In the genomic region with DNA sequence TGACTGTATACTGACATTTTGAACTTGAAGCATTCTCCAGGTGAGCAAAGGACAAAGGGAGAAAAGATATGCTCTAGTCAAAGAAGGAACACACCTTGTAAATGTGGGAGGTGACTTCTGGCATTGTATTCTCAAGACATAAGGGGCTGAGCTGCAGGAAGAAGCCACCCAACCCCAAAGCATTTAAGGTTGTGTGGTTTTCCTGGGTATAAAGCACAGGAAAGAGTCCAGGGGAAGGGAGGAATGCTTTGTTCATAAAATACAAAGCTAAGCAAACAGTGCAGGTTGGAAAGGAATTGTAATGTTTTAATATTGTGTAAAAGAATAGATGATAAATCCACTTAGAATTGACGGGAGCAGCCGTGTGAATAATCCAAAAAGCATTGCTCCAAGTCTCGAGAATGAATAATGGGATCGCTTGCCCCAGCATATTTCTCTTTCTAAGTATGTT, we compare ENCODE assay signal across 23 cellular contexts.
DNase-seq lines count a peak whose midpoint lies in the region; ATAC-seq and TF ChIP-seq lines count a peak whose summit lies in the region.
"Had no signal": no experiment of that assay in that cellular context is flagged by ENCODE, and none has a peak within 500 bp of the region (broad histone marks: within the 10 kb centered on the region; RNA-seq: fewer than 3 reads in every experiment).

No MANE protein-coding gene starts in this region.

- H3K27me3 Mint-ChIP-seq in naive thymus-derived CD4-positive, alpha-beta T cell: peaks cover 0 to 10% (median 5%) of the 10 kb centered on the region in 5 donors
- no peaks in the 10 kb centered on the region for H3K27me3 Mint-ChIP-seq in endodermal cell (ENCODE audit: insufficient read depth)

- H3K27me3 ChIP-seq in DND-41 (ENCODE audit: insufficient read depth, low read length, poor library complexity): no peaks in the 10 kb centered on the region
- no peaks in the 10 kb centered on the region for H3K27me3 ChIP-seq in Loucy (ENCODE audit: insufficient read depth, low read length, poor library complexity, severe bottlenecking)
- no peaks in the 10 kb centered on the region for H3K27me3 ChIP-seq in naive thymus-derived CD4-positive, alpha-beta T cell (ENCODE audit: control insufficient read depth in 2 of 2, insufficient read depth in 2 of 2, low read length in 2 of 2)
- no peaks in the 10 kb centered on the region for H3K27me3 ChIP-seq in endodermal cell (ENCODE audit: control insufficient read depth, insufficient read depth, low read length, poor library complexity, severe bottlenecking)
- H3K27me3 ChIP-seq: body of pancreas, colonic mucosa, heart right ventricle had no signal

- H3K4me2 ChIP-seq in DND-41 (ENCODE audit: insufficient read depth, low read length): no peak overlapping the region
- H3K4me2 ChIP-seq in Loucy (ENCODE audit: low read depth, low read length, poor library complexity, severe bottlenecking): peak overlapping the region; percentile 65

- H2AFZ ChIP-seq in DND-41 (ENCODE audit: low read depth, low read length) (no peak overlapping the region), Loucy (ENCODE audit: low read length) (no peak overlapping the region)

- ATAC-seq in DND-41 (ENCODE audit: insufficient read depth, low read depth) (peak; percentile 73), HG02852 (IDR thresholded peaks at IDR 0.05; ENCODE audit: unreplicated experiment) (no peak)
- no peak for ATAC-seq in naive thymus-derived CD4-positive, alpha-beta T cell
- ATAC-seq: body of pancreas, heart right ventricle had no signal

- H4K20me1 ChIP-seq in DND-41 (ENCODE audit: insufficient read depth, low read length) (no peaks in the 10 kb centered on the region), Loucy (ENCODE audit: insufficient read depth, low read length, poor library complexity, severe bottlenecking) (no peaks in the 10 kb centered on the region)

- H3K36me3 ChIP-seq in DND-41 (ENCODE audit: insufficient read depth, low read length): no peaks in the 10 kb centered on the region
- H3K36me3 ChIP-seq in Loucy (ENCODE audit: insufficient read depth, low read length): no peaks in the 10 kb centered on the region
- no peaks in the 10 kb centered on the region for H3K36me3 ChIP-seq in naive thymus-derived CD4-positive, alpha-beta T cell (ENCODE audit: control insufficient read depth in 2 of 3, insufficient read depth in 3 of 3, low read length in 3 of 3)
- no peaks in the 10 kb centered on the region for H3K36me3 ChIP-seq in endodermal cell (ENCODE audit: control insufficient read depth, insufficient read depth, low read length)
- H3K36me3 ChIP-seq: colonic mucosa, heart right ventricle, neutrophil, stomach, WERI-Rb-1 had no signal

- no peaks in the 10 kb centered on the region for H3F3A ChIP-seq in Loucy (ENCODE audit: low read depth)

- CTCF ChIA-PET in naive thymus-derived CD4-positive, alpha-beta T cell (lab: Charles Lee): no interaction called here

- peak overlapping the region in 2 of 9 donors; percentile 2 to 48 for H3K27ac Mint-ChIP-seq in naive thymus-derived CD4-positive, alpha-beta T cell
- H3K27ac Mint-ChIP-seq in endodermal cell: no peak overlapping the region
- H3K27ac Mint-ChIP-seq: immature natural killer cell had no signal

- peaks cover 7 to 48% (median 34%) of the 10 kb centered on the region in 7 donors for H3K4me1 Mint-ChIP-seq in naive thymus-derived CD4-positive, alpha-beta T cell
- no peaks in the 10 kb centered on the region for H3K4me1 Mint-ChIP-seq in endodermal cell
- H3K4me1 Mint-ChIP-seq: immature natural killer cell had no signal

- H3K9me3 ChIP-seq in DND-41 (ENCODE audit: insufficient read depth, low read length, severe bottlenecking) (no peaks in the 10 kb centered on the region), Loucy (ENCODE audit: insufficient read depth, low read depth, low read length) (no peaks in the 10 kb centered on the region), endodermal cell (ENCODE audit: control insufficient read depth, low read length) (no peaks in the 10 kb centered on the region)
- no peaks in the 10 kb centered on the region for H3K9me3 ChIP-seq in naive thymus-derived CD4-positive, alpha-beta T cell (ENCODE audit: control insufficient read depth in 2 of 3, low read length in 3 of 3)
- H3K9me3 ChIP-seq: body of pancreas, colonic mucosa, heart right ventricle, neutrophil, stomach had no signal

- WGBS in endodermal cell (ENCODE audit: insufficient coverage in 1 of 2, insufficient read length in 1 of 2), 2 experiments: 92 to 93% methylated on average over 4 of the region's 4 CpGs

- TF ChIP-seq CTCF in DND-41 (IDR thresholded peaks at IDR 0.05; ENCODE audit: borderline replicate concordance, extremely low read depth, low read length, poor library complexity, severe bottlenecking) (no peak), Loucy (conservative IDR thresholded peaks at IDR 0.05; ENCODE audit: low read length) (no peak), endodermal cell (conservative IDR thresholded peaks at IDR 0.05) (no peak)

- POLR2A ChIA-PET in naive thymus-derived CD4-positive, alpha-beta T cell (lab: Charles Lee): no interaction called here

- intact Hi-C loops in naive thymus-derived CD4-positive, alpha-beta T cell (cut with micrococcal nuclease): no loop called here

- H3K4me3 ChIP-seq in DND-41 (ENCODE audit: low read depth in 1 of 2, low read length in 2 of 2): no peak overlapping the region
- H3K4me3 ChIP-seq in Loucy (ENCODE audit: low read length, poor library complexity, severe bottlenecking): peak overlapping the region; percentile 32
- no peak overlapping the region for H3K4me3 ChIP-seq in naive thymus-derived CD4-positive, alpha-beta T cell (ENCODE audit: low read length)
- no peak overlapping the region for H3K4me3 ChIP-seq in endodermal cell (ENCODE audit: low read length)
- H3K4me3 ChIP-seq: body of pancreas, colonic mucosa, heart right ventricle, stomach had no signal

- H3K9ac ChIP-seq in DND-41 (ENCODE audit: low read depth, low read length): no peak overlapping the region
- H3K9ac ChIP-seq in Loucy (ENCODE audit: low read depth, low read length, poor library complexity, severe bottlenecking): no peak overlapping the region
- H3K9ac ChIP-seq in endodermal cell (ENCODE audit: extremely low read depth, low read length, poor library complexity, severe bottlenecking): no peak overlapping the region

- no peak overlapping the region for H3K27ac ChIP-seq in DND-41 (ENCODE audit: low read length)
- H3K27ac ChIP-seq in naive thymus-derived CD4-positive, alpha-beta T cell (ENCODE audit: low read depth, low read length): no peak overlapping the region
- H3K27ac ChIP-seq in endodermal cell (ENCODE audit: low read depth, low read length): no peak overlapping the region
- H3K27ac ChIP-seq: body of pancreas, colonic mucosa, heart right ventricle, neutrophil, stomach, WERI-Rb-1 had no signal

- no peaks in the 10 kb centered on the region for H3K9me2 ChIP-seq in Loucy (replicated peaks; ENCODE audit: low read depth, low read length)

- peak overlapping the region in 9 of 10 donors; percentile 64 to 78 (median 73) for H3K4me3 Mint-ChIP-seq in naive thymus-derived CD4-positive, alpha-beta T cell
- no peak overlapping the region for H3K4me3 Mint-ChIP-seq in endodermal cell
- H3K4me3 Mint-ChIP-seq: immature natural killer cell had no signal

- H3K4me1 ChIP-seq in DND-41 (ENCODE audit: insufficient read depth, low read length) (peaks cover 12% of the 10 kb centered on the region), Loucy (ENCODE audit: insufficient read depth, low read length, poor library complexity, severe bottlenecking) (peaks cover 22% of the 10 kb centered on the region), endodermal cell (ENCODE audit: control insufficient read depth, insufficient read depth, low read length) (peaks cover 5% of the 10 kb centered on the region)
- H3K4me1 ChIP-seq in naive thymus-derived CD4-positive, alpha-beta T cell (ENCODE audit: control insufficient read depth in 2 of 2, insufficient read depth in 2 of 2, low read length in 2 of 2): peaks cover 0 to 17% of the 10 kb centered on the region in 2 donors
- H3K4me1 ChIP-seq: body of pancreas, colonic mucosa had no signal

- H3K9me3 Mint-ChIP-seq in naive thymus-derived CD4-positive, alpha-beta T cell: peaks cover 0 to 3% (median 0%) of the 10 kb centered on the region in 11 donors
- H3K9me3 Mint-ChIP-seq in endodermal cell: no peaks in the 10 kb centered on the region

- H3K36me3 Mint-ChIP-seq in naive thymus-derived CD4-positive, alpha-beta T cell: no peaks in the 10 kb centered on the region
- H3K36me3 Mint-ChIP-seq in endodermal cell (ENCODE audit: low read depth): no peaks in the 10 kb centered on the region
- H3K36me3 Mint-ChIP-seq: immature natural killer cell had no signal

- DNase-seq in DND-41: peak; percentile 7
- DNase-seq in astrocyte of the hippocampus (ENCODE audit: low read depth, low spot score): peak; percentile 48
- no peak for DNase-seq in naive thymus-derived CD4-positive, alpha-beta T cell
- no peak for DNase-seq in NCI-H748 treated with DMSO at 0.1 percent for 48 hours (lab: John Stamatoyannopoulos, UW)
- no peak for DNase-seq in endodermal cell
- no peak for DNase-seq in NCI-H1092 treated with DMSO at 0.1 percent for 48 hours (lab: John Stamatoyannopoulos, UW)
- DNase-seq: activated naive CD4-positive, alpha-beta T cell treated with Interleukin-2 at 50 U/mL for 16 hours; activated T-cell treated with anti-CD3 and anti-CD28 coated beads for 4 hours; body of pancreas; colonic mucosa; COR-L47; EL; heart right ventricle; immature natural killer cell; NCI-H1436 treated with DMSO at 0.1 percent for 48 hours; NCI-H774; SIG-M5; stomach; T-helper 1 cell; WERI-Rb-1 had no signal

- H3K79me2 ChIP-seq in DND-41 (ENCODE audit: insufficient read depth, low read length) (no peaks in the 10 kb centered on the region), Loucy (ENCODE audit: insufficient read depth, low read length) (no peaks in the 10 kb centered on the region)

Comparison
In these comparisons a context has a peak if more than half of its experiments do, and no peak if none do; other contexts are left out.
1. DNase-seq: peak in DND-41 (single experiment) and astrocyte of the hippocampus (single experiment); none in naive thymus-derived CD4-positive, alpha-beta T cell (0 of 9), NCI-H748 treated with DMSO at 0.1 percent for 48 hours (single experiment), endodermal cell (single experiment) and NCI-H1092 treated with DMSO at 0.1 percent for 48 hours (single experiment).